In the genomic region with DNA sequence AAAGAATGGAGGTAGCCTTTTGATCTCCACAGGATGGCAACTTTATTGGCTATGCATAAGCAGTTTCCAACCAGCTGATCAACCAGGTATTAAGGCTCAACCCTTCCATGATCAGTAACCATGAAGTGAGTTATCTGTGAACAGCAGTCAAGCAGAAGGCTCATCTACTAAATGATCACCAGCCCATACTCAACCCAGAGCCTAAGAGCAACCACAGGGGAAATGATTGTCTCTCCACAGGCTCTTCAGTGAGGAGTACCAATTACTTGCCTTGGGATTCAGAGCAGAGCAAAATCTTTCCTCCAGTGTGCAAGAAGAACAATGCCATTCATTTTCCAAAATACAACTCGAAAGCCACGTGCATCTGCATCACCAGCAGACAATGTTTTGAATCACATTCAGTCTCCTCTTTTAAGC, we compare ENCODE assay signal across 12 cellular contexts.
DNase-seq lines count a peak whose midpoint lies in the region; ATAC-seq and TF ChIP-seq lines count a peak whose summit lies in the region.
"Had no signal": no experiment of that assay in that cellular context is flagged by ENCODE, and none has a peak within 500 bp of the region (broad histone marks: within the 10 kb centered on the region; RNA-seq: fewer than 3 reads in every experiment).

No MANE protein-coding gene starts in this region.

- H3K36me3 Mint-ChIP-seq in brain (no peaks in the 10 kb centered on the region), nephron (ENCODE audit: low read depth) (no peaks in the 10 kb centered on the region), CD14-positive monocyte (no peaks in the 10 kb centered on the region)
- H3K36me3 Mint-ChIP-seq: natural killer cell treated with Interleukin-12 subunit alpha and Interleukin-12 subunit beta and Interleukin-15 and Interleukin-18, amount 100 ng/mL, for 72 hours had no signal

- peak overlapping the region; percentile 3 to 82 (median 53) for H3K27ac Mint-ChIP-seq in brain
- H3K27ac Mint-ChIP-seq in nephron = peak overlapping the region; percentile 26 to 51 (median 34)
- no peak overlapping the region for H3K27ac Mint-ChIP-seq in CD14-positive monocyte
- H3K27ac Mint-ChIP-seq: natural killer cell treated with Interleukin-12 subunit alpha and Interleukin-12 subunit beta and Interleukin-15 and Interleukin-18, amount 100 ng/mL, for 72 hours had no signal

- peaks cover 59% of the 10 kb centered on the region for H3K4me1 ChIP-seq in A673 (ENCODE audit: insufficient read depth, low read length, poor library complexity, severe bottlenecking)

- no peaks in the 10 kb centered on the region for H3K27me3 ChIP-seq in A673 (replicated peaks; ENCODE audit: insufficient read depth, low read depth, low read length, poor library complexity)

- no peaks in the 10 kb centered on the region for H3K36me3 ChIP-seq in A673 (ENCODE audit: insufficient read depth, low read length, poor library complexity, severe bottlenecking)

- BruUV-seq in A673 (replicated peaks; lab: Mats Ljungman, UMichigan) = no TSS peak

- H3K4me1 Mint-ChIP-seq in brain (peaks cover 21% of the 10 kb centered on the region), nephron (peaks cover 40% of the 10 kb centered on the region), CD14-positive monocyte (no peaks in the 10 kb centered on the region)

- H3K9me3 Mint-ChIP-seq in brain (no peaks in the 10 kb centered on the region), nephron (no peaks in the 10 kb centered on the region), CD14-positive monocyte (peaks cover 0 to 5% (median 0%) of the 10 kb centered on the region in 7 donors)

- H3K4me3 Mint-ChIP-seq in brain = peak overlapping the region in 3 of 5 experiments; percentile 73 to 77 (median 76)
- peak overlapping the region; percentile 39 to 70 (median 53) for H3K4me3 Mint-ChIP-seq in nephron
- H3K4me3 Mint-ChIP-seq in CD14-positive monocyte = no peak overlapping the region
- H3K4me3 Mint-ChIP-seq: natural killer cell treated with Interleukin-12 subunit alpha and Interleukin-12 subunit beta and Interleukin-15 and Interleukin-18, amount 100 ng/mL, for 72 hours had no signal

- intact Hi-C loops in A673 (cut with micrococcal nuclease; ENCODE audit: unreplicated experiment) = no loop called here
- intact Hi-C loops in CD14-positive monocyte (cut with micrococcal nuclease) = no loop called here

- ATAC-seq in HG02610 (IDR thresholded peaks at IDR 0.05; ENCODE audit: unreplicated experiment) (peak; percentile 38), HG03025 (IDR thresholded peaks at IDR 0.05; ENCODE audit: low FRiP score, unreplicated experiment) (no peak), HG02973 (IDR thresholded peaks at IDR 0.05; ENCODE audit: unreplicated experiment) (no peak)
- ATAC-seq: natural killer cell treated with Interleukin-12 subunit alpha and Interleukin-12 subunit beta and Interleukin-15 and Interleukin-18, amount 100 ng/mL, for 72 hours had no signal

- no peaks in the 10 kb centered on the region for H3K9me3 ChIP-seq in A673 (ENCODE audit: low read depth, low read length, poor library complexity, severe bottlenecking)

- H3K4me3 ChIP-seq in A673 (ENCODE audit: low read depth, low read length, poor library complexity, severe bottlenecking) = no peak overlapping the region

- POLR2A ChIA-PET in A673 (lab: Charles Lee; ENCODE audit: low non-redundant PET) = no interaction called here

- no peak overlapping the region for H3K27ac ChIP-seq in A673 (ENCODE audit: low read depth, low read length, poor library complexity, severe bottlenecking)

- no peak for TF ChIP-seq CTCF in A673 (conservative IDR thresholded peaks at IDR 0.05; ENCODE audit: low read depth, low read length)
- TF ChIP-seq CTCF in brain (conservative IDR thresholded peaks at IDR 0.05) = no peak
- no peak for TF ChIP-seq CTCF in nephron (IDR thresholded peaks at IDR 0.05; ENCODE audit: unreplicated experiment in 3 of 3)
- no peak for TF ChIP-seq CTCF in CD14-positive monocyte (IDR thresholded peaks at IDR 0.05)

- H3K27me3 Mint-ChIP-seq in brain (peaks cover 8% of the 10 kb centered on the region), nephron (ENCODE audit: low read depth) (no peaks in the 10 kb centered on the region), CD14-positive monocyte (ENCODE audit: low read depth in 3 of 3) (no peaks in the 10 kb centered on the region)
- H3K27me3 Mint-ChIP-seq: natural killer cell treated with Interleukin-12 subunit alpha and Interleukin-12 subunit beta and Interleukin-15 and Interleukin-18, amount 100 ng/mL, for 72 hours had no signal

- CTCF ChIA-PET in A673 (lab: Charles Lee) = no interaction called here

- DNase-seq in A673 (ENCODE audit: low spot score) (peak; percentile 29), CD14-positive monocyte (ENCODE audit: low spot score) (no peak), EL (no peak)
- DNase-seq: activated naive CD4-positive, alpha-beta T cell treated with anti-CD3 and anti-CD28 coated beads, Interleukin-2, amount 50 U/mL, for 16 hours; NCI-H526 treated with DMSO at 0.1 percent for 48 hours; SIG-M5 had no signal

Comparison
In these comparisons a context has a peak if more than half of its experiments do, and no peak if none do; other contexts are left out.
1. H3K27ac Mint-ChIP-seq: peak in brain (5 of 5) and nephron (3 of 3); none in CD14-positive monocyte (0 of 7).
2. H3K4me3 Mint-ChIP-seq: peak in brain (3 of 5) and nephron (3 of 3); none in CD14-positive monocyte (0 of 2).